ENCODE assay signal across 16 cellular contexts in genomic region chr5:16693879-16694278, GRCh38.
"Had no signal": no experiment of that assay in that cellular context is flagged by ENCODE, and none has a peak within 500 bp of the region (broad histone marks: within the 10 kb centered on the region; RNA-seq: fewer than 3 reads in every experiment).

No MANE protein-coding gene starts in this region.

- H3K4me3 ChIP-seq: body of pancreas, lung, thyroid gland had no signal

- H3K9me3 Mint-ChIP-seq: activated naive CD4-positive, alpha-beta T cell treated with anti-CD3 and anti-CD28 coated beads, Interleukin-2, amount 50 U/mL, for 24 hours; activated T-helper 17 cell treated with anti-CD3 and anti-CD28 coated beads, Interleukin-2, amount 50 U/mL, for 72 hours; central memory CD8-positive, alpha-beta T cell; stimulated activated naive CD8-positive, alpha-beta T cell treated with anti-CD3 and anti-CD28 coated beads, Interleukin-15, amount 100 ng/mL, for 72 hours had no signal

- H3K27ac ChIP-seq: body of pancreas, parathyroid adenoma, thyroid gland had no signal

- H3K9ac ChIP-seq: parathyroid adenoma had no signal

- H3K4me1 Mint-ChIP-seq: activated naive CD4-positive, alpha-beta T cell treated with anti-CD3 and anti-CD28 coated beads, Interleukin-2, amount 50 U/mL, for 24 hours; activated T-helper 17 cell treated with anti-CD3 and anti-CD28 coated beads, Interleukin-2, amount 50 U/mL, for 72 hours; central memory CD8-positive, alpha-beta T cell; immature natural killer cell; naive B cell had no signal

- H3K27ac Mint-ChIP-seq: activated naive CD4-positive, alpha-beta T cell treated with anti-CD3 and anti-CD28 coated beads, Interleukin-2, amount 50 U/mL, for 24 hours; activated T-helper 17 cell treated with anti-CD3 and anti-CD28 coated beads, Interleukin-2, amount 50 U/mL, for 72 hours; immature natural killer cell; naive B cell; stimulated activated naive CD8-positive, alpha-beta T cell treated with anti-CD3 and anti-CD28 coated beads, Interleukin-15, amount 100 ng/mL, for 72 hours had no signal

- ATAC-seq: activated T-helper 17 cell treated with anti-CD3 and anti-CD28 coated beads, Interleukin-2, amount 50 U/mL, for 72 hours; body of pancreas; stimulated activated naive CD8-positive, alpha-beta T cell treated with anti-CD3 and anti-CD28 coated beads, Interleukin-15, amount 100 ng/mL, for 72 hours had no signal

- H3K9me3 ChIP-seq: body of pancreas, thyroid gland had no signal

- DNase-seq: activated CD4-positive, alpha-beta T cell treated with anti-CD3 and anti-CD28 coated beads, Interleukin-2, amount 50 U/mL, for 1 hour; activated CD4-positive, CD25-positive, alpha-beta regulatory T cell; activated T-cell treated with anti-CD3 and anti-CD28 coated beads for 4 hours; body of pancreas; glutamatergic neuron; immature natural killer cell; midbrain; naive B cell; stimulated activated CD4-positive, alpha-beta T cell treated with anti-CD3 and anti-CD28 coated beads, Interleukin-4, amount 100 ng/mL, for 1 hour; stimulated activated naive CD8-positive, alpha-beta T cell treated with anti-CD3 and anti-CD28 coated beads, Interleukin-15, amount 100 ng/mL, for 72 hours; thyroid gland had no signal

- H3K36me3 Mint-ChIP-seq: activated naive CD4-positive, alpha-beta T cell treated with anti-CD3 and anti-CD28 coated beads, Interleukin-2, amount 50 U/mL, for 24 hours; immature natural killer cell; naive B cell had no signal

- H3K27me3 Mint-ChIP-seq: stimulated activated naive CD8-positive, alpha-beta T cell treated with anti-CD3 and anti-CD28 coated beads, Interleukin-15, amount 100 ng/mL, for 72 hours had no signal

- H3K4me3 Mint-ChIP-seq: activated naive CD4-positive, alpha-beta T cell treated with anti-CD3 and anti-CD28 coated beads, Interleukin-2, amount 50 U/mL, for 24 hours; activated T-helper 17 cell treated with anti-CD3 and anti-CD28 coated beads, Interleukin-2, amount 50 U/mL, for 72 hours; central memory CD8-positive, alpha-beta T cell; immature natural killer cell; naive B cell; stimulated activated naive CD8-positive, alpha-beta T cell treated with anti-CD3 and anti-CD28 coated beads, Interleukin-15, amount 100 ng/mL, for 72 hours had no signal
